Comparison of ENCODE assay signal across 21 cellular contexts in genomic region chr5:58018016-58018415, GRCh38.
DNase-seq lines count a peak whose midpoint lies in the region; ATAC-seq lines count a peak whose summit lies in the region.
"Had no signal": no experiment of that assay in that cellular context is flagged by ENCODE, and none has a peak within 500 bp of the region (broad histone marks: within the 10 kb centered on the region; RNA-seq: fewer than 3 reads in every experiment).

No MANE protein-coding gene starts in this region.

- peak; percentile 1 for DNase-seq in H4 (ENCODE audit: low spot score)
- DNase-seq in NCI-H82 treated with DMSO at 0.1 percent for 48 hours (lab: John Stamatoyannopoulos, UW; ENCODE audit: unreplicated experiment): peak; percentile 41
- DNase-seq in iPS-NIHi7 (ENCODE audit: extremely low spot score): peak; percentile 0
- peak; percentile 0 for DNase-seq in pons (ENCODE audit: low spot score)
- no peak for DNase-seq in NCI-H2081 (lab: John Stamatoyannopoulos, UW)
- DNase-seq in MG63: no peak
- DNase-seq: ACHN; BE2C; C1 segment of cervical spinal cord; CD4-positive, CD25-positive, alpha-beta regulatory T cell; CD8-positive, alpha-beta memory T cell; COR-L47; DMS 273 treated with DMSO at 0.1 percent for 48 hours; DMS53; DND-41; EL; GM23248; HCEC 1CT; HFFc6 had no signal

- no peaks in the 10 kb centered on the region for H3K9me3 ChIP-seq in MG63
- H3K9me3 ChIP-seq: BE2C had no signal

- no peaks in the 10 kb centered on the region for H3K27me3 ChIP-seq in MG63
- H3K27me3 ChIP-seq: BE2C had no signal

- H3K4me3 ChIP-seq in MG63: no peak overlapping the region
- H3K4me3 ChIP-seq: GM12878, GM23248 had no signal

- H3K36me3 ChIP-seq in MG63: no peaks in the 10 kb centered on the region
- H3K36me3 ChIP-seq: BE2C had no signal

- ATAC-seq in GM19023 (IDR thresholded peaks at IDR 0.05; ENCODE audit: unreplicated experiment): no peak
- ATAC-seq: GM12878 had no signal

Comparison
In these comparisons a context has a peak if more than half of its experiments do, and no peak if none do; other contexts are left out.
1. DNase-seq: peak in H4 (single experiment), NCI-H82 treated with DMSO at 0.1 percent for 48 hours (single experiment), iPS-NIHi7 (single experiment) and pons (single experiment); none in NCI-H2081 (0 of 2) and MG63 (single experiment).